In the genomic region with DNA sequence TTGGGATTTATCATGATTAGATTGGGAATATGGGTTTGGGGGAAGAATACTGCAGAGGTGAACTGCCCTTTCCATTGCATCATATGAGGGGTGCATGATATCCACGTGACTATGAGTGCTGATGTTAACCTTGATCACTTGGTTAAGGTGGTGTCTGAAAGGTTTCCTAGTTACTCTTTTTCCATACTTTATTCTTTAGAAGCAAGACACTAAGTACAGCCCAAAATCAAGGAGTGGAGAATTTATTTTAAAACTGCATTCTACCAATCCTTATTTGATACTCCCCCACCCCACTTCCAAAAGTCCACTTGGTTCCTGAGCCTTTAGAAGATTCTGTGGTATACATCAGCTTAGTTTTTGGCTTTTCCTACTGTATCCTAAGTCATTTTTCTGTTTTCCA, we compare ENCODE assay signal across 20 cellular contexts.
"Had no signal": no experiment of that assay in that cellular context is flagged by ENCODE, and none has a peak within 500 bp of the region (broad histone marks: within the 10 kb centered on the region; RNA-seq: fewer than 3 reads in every experiment).

No MANE protein-coding gene starts in this region.

- DNase-seq: naive B cell; naive thymus-derived CD8-positive, alpha-beta T cell; nephron progenitor cell; nucleus accumbens; ovary; posterior cingulate gyrus; psoas muscle; right cardiac atrium; right lobe of liver; sigmoid colon; small intestine; stimulated activated CD4-positive, alpha-beta T cell treated with anti-CD3 and anti-CD28 coated beads, Interleukin-15, amount 100 ng/mL, for 24 hours; stimulated activated CD4-positive, alpha-beta T cell treated with anti-CD3 and anti-CD28 coated beads, Interleukin-2, amount 100 ng/mL, for 24 hours; stimulated activated CD4-positive, alpha-beta T cell treated with anti-CD3 and anti-CD28 coated beads, Interleukin-2, amount 100 ng/mL, for 48 hours; stimulated activated CD4-positive, alpha-beta T cell treated with anti-CD3 and anti-CD28 coated beads, Interleukin-4, amount 100 ng/mL, for 24 hours; stimulated activated naive B cell treated with anti-CD40 and anti-IgM and Interleukin-4, amounts not matched to agents 10 μg/mL and 1 μg/mL and 100 μg/mL, for 72 hours; stomach; thyroid gland; trophoblast cell; upper lobe of left lung had no signal
